ENCODE assay signal across 24 cellular contexts in the genomic region with DNA sequence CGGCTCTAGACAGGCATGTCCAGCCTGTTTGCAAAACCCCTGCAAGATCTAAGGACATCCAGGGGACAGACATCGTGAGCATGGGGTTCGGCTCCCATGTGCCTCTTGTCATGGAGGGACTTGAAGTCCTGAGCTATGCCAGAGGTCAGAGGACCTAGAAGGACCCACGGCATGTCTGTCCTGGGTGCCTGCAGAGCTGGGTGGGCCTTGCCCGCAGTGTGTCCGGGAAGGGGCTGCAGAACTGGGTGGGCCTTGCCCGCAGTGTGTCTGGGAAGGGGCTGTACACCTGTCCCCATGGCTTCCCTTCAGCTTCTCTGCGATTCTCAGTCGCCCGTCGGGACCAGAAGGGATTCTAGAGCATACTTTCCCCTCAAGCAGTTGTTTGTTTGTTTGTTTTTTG. TPM values are rescaled to one million over a fixed set of nuclear protein-coding genes. Genes with fewer than 3 reads are reported as not detected.
DNase-seq lines count a peak whose midpoint lies in the region; ATAC-seq, FAIRE-seq and TF ChIP-seq lines count a peak whose summit lies in the region.
"Had no signal": no experiment of that assay in that cellular context is flagged by ENCODE, and none has a peak within 500 bp of the region (broad histone marks: within the 10 kb centered on the region; RNA-seq: fewer than 3 reads in every experiment).

No MANE protein-coding gene starts in this region.

- no peak overlapping the region for H2AFZ ChIP-seq in HepG2 (ENCODE audit: low read length)
- H2AFZ ChIP-seq: GM23248 had no signal

- DNase-seq in D341Med (ENCODE audit: low spot score) (peak; percentile 23), chondrocyte (ENCODE audit: low spot score) (peak; percentile 74), HepG2 (ENCODE audit: low spot score) (no peak), sigmoid colon (peak; percentile 46), T-cell (no peak)
- no peak for DNase-seq in activated effector memory CD4-positive, alpha-beta T cell treated with Interleukin-2 at 50 U/mL for 16 hours
- DNase-seq in effector CD8-positive, alpha-beta T cell (lab: John Stamatoyannopoulos, UW), result no peak
- DNase-seq: 8988T; ACHN; AML-193; BE2C; CD4-positive, alpha-beta T cell; CD8-positive, alpha-beta memory T cell; DMS53; DMS79 treated with DMSO at 0.1 percent for 48 hours; GF-D8; GM23248; HFFc6 had no signal

- no peak overlapping the region for H3K9ac ChIP-seq in HepG2 (ENCODE audit: insufficient read depth, low read depth, low read length)
- H3K9ac ChIP-seq: BLaER1 treated with 17β-estradiol and CSF1 and Interleukin-3, amounts not matched to agents 10 nM and 100 nM; GM23248 had no signal

- H3K36me3 Mint-ChIP-seq in chondrocyte (ENCODE audit: low read depth) (no peaks in the 10 kb centered on the region), T-cell (no peaks in the 10 kb centered on the region)
- H3K36me3 Mint-ChIP-seq: CD14-positive monocyte; CD8-positive, alpha-beta memory T cell had no signal

- H3K36me3 ChIP-seq in HepG2 (replicated peaks in 1 of 2; ENCODE audit: control insufficient read depth in 1 of 2, insufficient read depth in 2 of 2, low read length in 2 of 2), result no peaks in the 10 kb centered on the region
- H3K36me3 ChIP-seq in sigmoid colon, result no peaks in the 10 kb centered on the region
- H3K36me3 ChIP-seq: BE2C; BLaER1 treated with 17β-estradiol and CSF1 and Interleukin-3, amounts not matched to agents 10 nM and 100 nM; HAP-1 had no signal

- TF ChIP-seq RAD21 in HepG2 (CRISPR knock-in tag; IDR thresholded peaks at IDR 0.05), result no peak

- H3K27ac Mint-ChIP-seq in chondrocyte (ENCODE audit: unreplicated experiment) (no peak overlapping the region), T-cell (no peak overlapping the region)
- H3K27ac Mint-ChIP-seq: CD4-positive, alpha-beta T cell; CD8-positive, alpha-beta memory T cell; HFFc6 had no signal

- BruUV-seq in HepG2 (replicated peaks; lab: Mats Ljungman, UMichigan), result no TSS peak

- intact Hi-C loops in HepG2 (cut with micrococcal nuclease; ENCODE audit: unreplicated experiment), result no loop called here
- intact Hi-C loops in sigmoid colon (cut with DNase I), result no loop called here

- TF ChIP-seq POLR2A in HepG2 (IDR thresholded peaks at IDR 0.05; ENCODE audit: insufficient read depth in 1 of 2, low read depth in 2 of 2, low read length in 2 of 2), result no peak
- no peak for TF ChIP-seq POLR2A in sigmoid colon (IDR thresholded peaks at IDR 0.05)

- H3K4me1 Mint-ChIP-seq in chondrocyte (ENCODE audit: low read depth), result peaks cover 3% of the 10 kb centered on the region
- no peaks in the 10 kb centered on the region for H3K4me1 Mint-ChIP-seq in T-cell
- H3K4me1 Mint-ChIP-seq: CD14-positive monocyte; CD8-positive, alpha-beta memory T cell had no signal

- H3K27me3 ChIP-seq in HepG2 (ENCODE audit: control insufficient read depth in 1 of 2, insufficient read depth in 2 of 2, low read length in 2 of 2), result peaks cover 2 to 41% of the 10 kb centered on the region in 2 experiments; a peak in 3 of 5 replicates
- no peaks in the 10 kb centered on the region for H3K27me3 ChIP-seq in sigmoid colon
- H3K27me3 ChIP-seq: BE2C had no signal

- H3K9me3 Mint-ChIP-seq in chondrocyte (ENCODE audit: low read depth) (peaks cover 3% of the 10 kb centered on the region), T-cell (no peaks in the 10 kb centered on the region)
- H3K9me3 Mint-ChIP-seq: CD4-positive, alpha-beta T cell had no signal

- H3K4me3 Mint-ChIP-seq in chondrocyte (ENCODE audit: unreplicated experiment), result no peak overlapping the region
- no peak overlapping the region for H3K4me3 Mint-ChIP-seq in T-cell
- H3K4me3 Mint-ChIP-seq: CD14-positive monocyte; CD4-positive, alpha-beta T cell; CD8-positive, alpha-beta memory T cell; HFFc6 had no signal

- no peaks in the 10 kb centered on the region for H4K20me1 ChIP-seq in HepG2 (ENCODE audit: insufficient read depth, low read length)

- TF ChIP-seq CTCF in chondrocyte (IDR thresholded peaks at IDR 0.05) (no peak), HepG2 (CRISPR knock-in tag; IDR thresholded peaks at IDR 0.05) (no peak), sigmoid colon (IDR thresholded peaks at IDR 0.05) (no peak)

- H3K4me2 ChIP-seq in HepG2 (ENCODE audit: low read depth, low read length), result no peak overlapping the region
- H3K4me2 ChIP-seq: A549; BLaER1 treated with 17β-estradiol and CSF1 and Interleukin-3, amounts not matched to agents 10 nM and 100 nM had no signal

- no peak for FAIRE-seq in HepG2 (lab: Jason Lieb, UNC)
- FAIRE-seq: A549, GM12891, GM18507 had no signal

- H3K79me2 ChIP-seq in HepG2 (ENCODE audit: insufficient read depth, low read length), result no peaks in the 10 kb centered on the region

- H3K9me3 ChIP-seq in HepG2 (ENCODE audit: low read length) (no peaks in the 10 kb centered on the region), sigmoid colon (no peaks in the 10 kb centered on the region)
- H3K9me3 ChIP-seq: A549, BE2C, HAP-1 had no signal

- no peak overlapping the region for H3K27ac ChIP-seq in HepG2 (ENCODE audit: extremely low read length, insufficient read depth, low read length)
- no peak overlapping the region for H3K27ac ChIP-seq in sigmoid colon
- H3K27ac ChIP-seq: A549; BLaER1 treated with 17β-estradiol and CSF1 and Interleukin-3, amounts not matched to agents 10 nM and 100 nM; GM23248 had no signal

- TF ChIP-seq EP300 in HepG2 (IDR thresholded peaks at IDR 0.05; ENCODE audit: low read depth in 2 of 2, low read length in 2 of 2) (no peak), HepG2 (CRISPR knock-in tag; IDR thresholded peaks at IDR 0.05; ENCODE audit: borderline replicate concordance) (no peak), sigmoid colon (IDR thresholded peaks at IDR 0.05) (no peak)

- H3K4me3 ChIP-seq in HepG2 (replicated peaks in 1 of 3; ENCODE audit: insufficient read depth in 1 of 3, low read depth in 2 of 3, low read length in 3 of 3) (no peak overlapping the region), sigmoid colon (no peak overlapping the region)
- H3K4me3 ChIP-seq: A549; BLaER1 treated with 17β-estradiol and CSF1 and Interleukin-3, amounts not matched to agents 10 nM and 100 nM; GM23248; HAP-1 had no signal

- H3K27me3 Mint-ChIP-seq in chondrocyte (ENCODE audit: low read depth), result no peaks in the 10 kb centered on the region
- H3K27me3 Mint-ChIP-seq in T-cell, result no peaks in the 10 kb centered on the region
- H3K27me3 Mint-ChIP-seq: CD4-positive, alpha-beta T cell had no signal

- ATAC-seq in HepG2, result no peak
- no peak for ATAC-seq in T-cell (replicated peaks in 1 of 4)
- ATAC-seq: A549 had no signal

- POLR2A ChIA-PET in HepG2 (lab: Yijun Ruan, JAX) (no interaction called here), T-cell (lab: Charles Lee) (no interaction called here)

- WGBS in HepG2 (ENCODE audit: low lambda C conversion rate), result 55% methylated on average over 8 of the region's 11 CpGs
- 89 to 96% methylated on average over 11 of the region's 11 CpGs for WGBS in sigmoid colon, 2 donors

- in situ Hi-C loops in HepG2 (cut with HindIII; ENCODE audit: extremely low pct_ligation_motif_present, low pct_unique_long_range_greater_than_20kb), result no loop called here

- CTCF ChIA-PET in HepG2 (lab: Yijun Ruan, JAX; ENCODE audit: low intra/inter-chr PET ratio, low total read pairs) (no interaction called here), T-cell (lab: Charles Lee) (no interaction called here)

- H3K4me1 ChIP-seq in HepG2 (ENCODE audit: insufficient read depth, low read length) (peaks cover 32% of the 10 kb centered on the region), sigmoid colon (no peaks in the 10 kb centered on the region)
- H3K4me1 ChIP-seq: A549; BE2C; BLaER1 treated with 17β-estradiol and CSF1 and Interleukin-3, amounts not matched to agents 10 nM and 100 nM; HAP-1 had no signal

TF ChIP-seq in HepG2, 621 proteins besides CTCF, POLR2A, EP300 and RAD21:
- TF ChIP-seq TBX2 (CRISPR knock-in tag; IDR thresholded peaks at IDR 0.05; ENCODE audit: borderline replicate concordance) (peak; percentile 3; the same call in 1 of the 2 replicates), SALL1 (CRISPR knock-in tag; IDR thresholded peaks at IDR 0.05) (no peak)

RNA-seq across cellular contexts. Expression of gene TRAPPC10, which starts 20.0 kb away (rescaled TPM):
- total RNA-seq in chondrocyte (31.0 to 41.8 TPM (median 37.0 TPM) in 3 replicates), HepG2 (2016; rRNA removed; fragmentation: Illumina TruSeq; extraction: Trizol) (15.2 and 16.5 TPM in 2 replicates), sigmoid colon (10 to 100 TPM; 18.7 to 26.6 (median 20.3) TPM), T-cell (100 to 1,000 TPM in 2 of 5 donors, 10 to 100 TPM in 3; 82.5 to 144 (median 92.2) TPM)
- total RNA-seq in HepG2 (2016; cell fraction: cytosol; rRNA removed; fragmentation: Illumina TruSeq; extraction: Trizol; ENCODE audit: low read depth), result 16.6 and 17.0 TPM in 2 replicates
- total RNA-seq in HepG2 (2016; cell fraction: insoluble cytoplasmic fraction; rRNA removed; fragmentation: Illumina TruSeq; extraction: Trizol), result 12.6 and 17.1 TPM in 2 replicates
- 18.2 and 18.5 TPM in 2 replicates for total RNA-seq in HepG2 (2016; cell fraction: membrane; rRNA removed; fragmentation: Illumina TruSeq; extraction: Trizol)
- 25.8 and 26.3 TPM in 2 replicates for total RNA-seq in HepG2 (2016; cell fraction: nucleus; rRNA removed; fragmentation: Illumina TruSeq; extraction: Trizol)
- polyA plus RNA-seq in HepG2 (2011; rRNA removed) (10.6 TPM in 2 replicates), sigmoid colon (10 to 100 TPM in 2 of 3 donors, 1 to 10 TPM in 1; 8.4 to 27.3 (median 14.3) TPM)
- polyA plus RNA-seq in HepG2 (2011; cell fraction: cytosol; rRNA removed), result 6.4 and 7.4 TPM in 2 replicates
- 33.8 and 34.4 TPM in 2 replicates for polyA plus RNA-seq in HepG2 (2011; cell fraction: nucleus; rRNA removed)
- 9.8 and 12.7 TPM in 2 replicates for polyA plus RNA-seq in HepG2 (2012)
- polyA plus RNA-seq in HepG2 (2016; cell fraction: cytosol; fragmentation: Illumina TruSeq; extraction: Trizol; ENCODE audit: low read depth), result 12.1 and 12.5 TPM in 2 replicates
- 9.5 and 11.9 TPM in 2 replicates for polyA plus RNA-seq in HepG2 (2016; cell fraction: insoluble cytoplasmic fraction; fragmentation: Illumina TruSeq; extraction: Trizol; ENCODE audit: low read depth)
- 10.0 and 10.8 TPM in 2 replicates for polyA plus RNA-seq in HepG2 (2016; cell fraction: membrane; fragmentation: Illumina TruSeq; extraction: Trizol; ENCODE audit: low read depth)
- polyA plus RNA-seq in HepG2 (2016; cell fraction: nucleus; fragmentation: Illumina TruSeq; extraction: Trizol; ENCODE audit: insufficient read depth, low read depth), result 30.3 and 54.6 TPM in 2 replicates
- 19.6 and 41.6 TPM in 2 replicates for polyA minus RNA-seq in HepG2 (2011; rRNA and poly(A)+ RNA removed; ENCODE audit: low replicate concordance)
- 6.8 and 7.4 TPM in 2 replicates for polyA minus RNA-seq in HepG2 (2011; cell fraction: cytosol; rRNA and poly(A)+ RNA removed)
- 27.6 and 28.3 TPM in 2 replicates for polyA minus RNA-seq in HepG2 (2011; cell fraction: nucleus; rRNA and poly(A)+ RNA removed)

Comparison
In these comparisons a context has a peak if more than half of its experiments do, and no peak if none do; other contexts are left out.
1. DNase-seq: peak in D341Med (single experiment), chondrocyte (single experiment) and sigmoid colon (single experiment); none in HepG2 (single experiment), T-cell (0 of 34), activated effector memory CD4-positive, alpha-beta T cell treated with Interleukin-2 at 50 U/mL for 16 hours (single experiment) and effector CD8-positive, alpha-beta T cell (single experiment).